Comparison of ENCODE assay signal across 19 cellular contexts in genomic region chr16:76910931-76911330, GRCh38.
DNase-seq lines count a peak whose midpoint lies in the region; ATAC-seq and TF ChIP-seq lines count a peak whose summit lies in the region.
"Had no signal": no experiment of that assay in that cellular context is flagged by ENCODE, and none has a peak within 500 bp of the region (broad histone marks: within the 10 kb centered on the region; RNA-seq: fewer than 3 reads in every experiment).

No MANE protein-coding gene starts in this region.

- peak; percentile 1 for DNase-seq in EH (ENCODE audit: low read depth)
- DNase-seq in RPMI7951 (ENCODE audit: low read depth): peak; percentile 96
- peak; percentile 91 for DNase-seq in epithelial cell of proximal tubule (ENCODE audit: low read depth)
- DNase-seq in trophoblast cell: peak; percentile 55 to 85
- DNase-seq in DMS 273 (lab: John Stamatoyannopoulos, UW; ENCODE audit: unreplicated experiment): no peak
- no peak for DNase-seq in DMS79 treated with DMSO at 0.1 percent for 48 hours (lab: John Stamatoyannopoulos, UW)
- DNase-seq in uterus: no peak
- DNase-seq: activated effector memory CD4-positive, alpha-beta T cell treated with anti-CD3 and anti-CD28 coated beads, Interleukin-2, amount 50 U/mL, for 16 hours; BE2C; body of pancreas; gastrocnemius medialis; lower lobe of right lung; naive thymus-derived CD8-positive, alpha-beta T cell; NCI-H2081; stimulated activated CD4-positive, alpha-beta T cell treated with anti-CD3 and anti-CD28 coated beads, Interleukin-15, amount 100 ng/mL, for 24 hours; stimulated activated naive CD8-positive, alpha-beta T cell treated with anti-CD3 and anti-CD28 coated beads, Interleukin-15, amount 100 ng/mL, for 72 hours; WERI-Rb-1 had no signal

- H3K36me3 ChIP-seq in trophoblast cell (ENCODE audit: control insufficient read depth in 1 of 2, insufficient read depth in 2 of 2, low read length in 2 of 2): no peaks in the 10 kb centered on the region
- H3K36me3 ChIP-seq in uterus: no peaks in the 10 kb centered on the region
- H3K36me3 ChIP-seq: BE2C, gastrocnemius medialis, lower lobe of right lung, prostate gland, WERI-Rb-1 had no signal

- no peak overlapping the region for H4K91ac ChIP-seq in trophoblast cell (ENCODE audit: low read depth, low read length)

- H3K79me2 ChIP-seq in trophoblast cell (ENCODE audit: control insufficient read depth, insufficient read depth, low read length, poor library complexity): no peaks in the 10 kb centered on the region

- H3K27me3 ChIP-seq in trophoblast cell (ENCODE audit: insufficient read depth, low read length): no peaks in the 10 kb centered on the region
- H3K27me3 ChIP-seq in uterus: no peaks in the 10 kb centered on the region
- H3K27me3 ChIP-seq: BE2C, body of pancreas, gastrocnemius medialis had no signal

- H3K23ac ChIP-seq in trophoblast cell (ENCODE audit: low read length): no peak overlapping the region

- H2BK12ac ChIP-seq in trophoblast cell (ENCODE audit: low read length): no peak overlapping the region

- H3K27ac ChIP-seq in trophoblast cell (ENCODE audit: low read depth, low read length) (no peak overlapping the region), uterus (no peak overlapping the region)
- H3K27ac ChIP-seq: body of pancreas, gastrocnemius medialis, lower lobe of right lung, prostate gland, WERI-Rb-1 had no signal

- H3K18ac ChIP-seq in trophoblast cell (ENCODE audit: low read length): no peak overlapping the region

- no peaks in the 10 kb centered on the region for H3K79me1 ChIP-seq in trophoblast cell (ENCODE audit: low read length)

- no peak overlapping the region for H2AK5ac ChIP-seq in trophoblast cell (ENCODE audit: low read length)

- H4K12ac ChIP-seq in trophoblast cell (ENCODE audit: low read depth, low read length): no peak overlapping the region

- no peak overlapping the region for H4K8ac ChIP-seq in trophoblast cell (ENCODE audit: low read depth, low read length)

- no peak overlapping the region for H3K4me2 ChIP-seq in trophoblast cell (ENCODE audit: low read length)

- TF ChIP-seq CTCF in epithelial cell of proximal tubule (conservative IDR thresholded peaks at IDR 0.05; ENCODE audit: low read depth, low read length) (no peak), uterus (IDR thresholded peaks at IDR 0.05) (no peak)

- H2BK120ac ChIP-seq in trophoblast cell (ENCODE audit: insufficient read depth, low read length, poor library complexity): no peak overlapping the region

- H3K9me3 ChIP-seq in trophoblast cell (ENCODE audit: insufficient read depth, low read depth, low read length) (no peaks in the 10 kb centered on the region), uterus (no peaks in the 10 kb centered on the region)
- H3K9me3 ChIP-seq: BE2C, body of pancreas, gastrocnemius medialis, lower lobe of right lung, prostate gland had no signal

- H3K14ac ChIP-seq in trophoblast cell (ENCODE audit: low read length): no peak overlapping the region

- no peak for ATAC-seq in GM18517 (IDR thresholded peaks at IDR 0.05; ENCODE audit: unreplicated experiment)
- ATAC-seq: body of pancreas; gastrocnemius medialis; lower lobe of right lung; naive thymus-derived CD8-positive, alpha-beta T cell; stimulated activated naive CD8-positive, alpha-beta T cell treated with anti-CD3 and anti-CD28 coated beads, Interleukin-15, amount 100 ng/mL, for 72 hours had no signal

- no peak overlapping the region for H3K9ac ChIP-seq in trophoblast cell (ENCODE audit: low read length)

- no CpG with 5 or more reads among the region's 3 CpGs for WGBS in trophoblast cell (ENCODE audit: extremely low coverage, insufficient coverage, insufficient read length)

- H3K4me1 ChIP-seq in trophoblast cell (ENCODE audit: control insufficient read depth in 1 of 2, insufficient read depth in 2 of 2, low read length in 2 of 2) (no peaks in the 10 kb centered on the region), uterus (no peaks in the 10 kb centered on the region)
- H3K4me1 ChIP-seq: BE2C, gastrocnemius medialis, lower lobe of right lung, prostate gland had no signal

- no peak overlapping the region for H2AFZ ChIP-seq in trophoblast cell (ENCODE audit: insufficient read depth, low read length, poor library complexity)

- intact Hi-C loops in uterus (cut with DNase I; ENCODE audit: low total_unique reads): no loop called here

- no peak overlapping the region for H3K4ac ChIP-seq in trophoblast cell (ENCODE audit: low read depth, low read length)

- TF ChIP-seq POLR2A in uterus (IDR thresholded peaks at IDR 0.05): no peak

- H3K4me3 ChIP-seq in epithelial cell of proximal tubule (ENCODE audit: low read depth, low read length): no peak overlapping the region
- no peak overlapping the region for H3K4me3 ChIP-seq in trophoblast cell (ENCODE audit: low read depth, low read length)
- no peak overlapping the region for H3K4me3 ChIP-seq in uterus
- H3K4me3 ChIP-seq: body of pancreas, gastrocnemius medialis, lower lobe of right lung, prostate gland had no signal

- no peak overlapping the region for H2BK5ac ChIP-seq in trophoblast cell (ENCODE audit: low read depth, low read length, poor library complexity)

Comparison
In these comparisons a context has a peak if more than half of its experiments do, and no peak if none do; other contexts are left out.
1. DNase-seq: peak in EH (single experiment), RPMI7951 (single experiment), epithelial cell of proximal tubule (single experiment) and trophoblast cell (2 of 2); none in DMS 273 (single experiment), DMS79 treated with DMSO at 0.1 percent for 48 hours (single experiment) and uterus (0 of 2).